In genomic region chr18:62616331-62616805, GRCh38 we compare ENCODE assay signal across 21 cellular contexts.
DNase-seq lines count a peak whose midpoint lies in the region; ATAC-seq, FAIRE-seq and TF ChIP-seq lines count a peak whose summit lies in the region.
"Had no signal": no experiment of that assay in that cellular context is flagged by ENCODE, and none has a peak within 500 bp of the region (broad histone marks: within the 10 kb centered on the region; RNA-seq: fewer than 3 reads in every experiment).

No MANE protein-coding gene starts in this region.

- peak overlapping the region; percentile 14 for H3K4me2 ChIP-seq in astrocyte (ENCODE audit: low read length)

- H3K36me3 Mint-ChIP-seq in astrocyte (ENCODE audit: low read depth, unreplicated experiment), result no peaks in the 10 kb centered on the region

- H3K4me1 ChIP-seq in astrocyte (ENCODE audit: insufficient read depth, low read length) (no peaks in the 10 kb centered on the region), gastroesophageal sphincter (peaks cover 0 to 9% (median 0%) of the 10 kb centered on the region in 3 donors), sigmoid colon (no peaks in the 10 kb centered on the region)

- no peaks in the 10 kb centered on the region for H3K36me3 ChIP-seq in astrocyte (ENCODE audit: insufficient read depth, low read length)
- H3K36me3 ChIP-seq in gastroesophageal sphincter, result no peaks in the 10 kb centered on the region
- no peaks in the 10 kb centered on the region for H3K36me3 ChIP-seq in sigmoid colon
- H3K36me3 ChIP-seq: gastrocnemius medialis, stomach, transverse colon had no signal

- H3K4me3 ChIP-seq in astrocyte (ENCODE audit: insufficient read depth, low read depth, low read length) (no peak overlapping the region), gastroesophageal sphincter (no peak overlapping the region), sigmoid colon (no peak overlapping the region)
- H3K4me3 ChIP-seq: gastrocnemius medialis, stomach, transverse colon had no signal

- H3K4me3 Mint-ChIP-seq in astrocyte (ENCODE audit: unreplicated experiment), result no peak overlapping the region
- H3K4me3 Mint-ChIP-seq: activated B cell treated with CpG ODN at 0.5 μM for 24 hours, B cell had no signal

- WGBS in gastroesophageal sphincter (ENCODE audit: low coverage in 1 of 2), 2 donors, result 39 to 48% methylated on average over 4 to 8 of the region's 18 CpGs
- WGBS in sigmoid colon, 2 donors, result 79 to 85% methylated on average over 18 of the region's 18 CpGs

- H3K27me3 ChIP-seq in astrocyte (ENCODE audit: insufficient read depth, low read length) (peaks cover 9% of the 10 kb centered on the region), gastroesophageal sphincter (peaks cover 18% of the 10 kb centered on the region), sigmoid colon (peaks cover 0 to 7% (median 0%) of the 10 kb centered on the region in 3 donors)
- H3K27me3 ChIP-seq: transverse colon had no signal

- peak; percentile 49 for ATAC-seq in gastroesophageal sphincter
- ATAC-seq: gastrocnemius medialis had no signal

- H3K27me3 Mint-ChIP-seq in astrocyte (ENCODE audit: low read depth, unreplicated experiment), result peaks cover 32% of the 10 kb centered on the region

- TF ChIP-seq EP300 in gastroesophageal sphincter (IDR thresholded peaks at IDR 0.05), result no peak
- TF ChIP-seq EP300 in sigmoid colon (IDR thresholded peaks at IDR 0.05), result no peak

- no peaks in the 10 kb centered on the region for H3K79me2 ChIP-seq in astrocyte (ENCODE audit: insufficient read depth, low read length)

- no peaks in the 10 kb centered on the region for H3K9me3 ChIP-seq in astrocyte (ENCODE audit: insufficient read depth, low read depth, low read length)
- H3K9me3 ChIP-seq in gastroesophageal sphincter, result no peaks in the 10 kb centered on the region
- H3K9me3 ChIP-seq in sigmoid colon, result no peaks in the 10 kb centered on the region
- H3K9me3 ChIP-seq: gastrocnemius medialis, stomach, transverse colon had no signal

- TF ChIP-seq CTCF in astrocyte (IDR thresholded peaks at IDR 0.05; ENCODE audit: insufficient read depth, low read depth, low read length) (no peak), gastroesophageal sphincter (IDR thresholded peaks at IDR 0.05) (no peak), sigmoid colon (IDR thresholded peaks at IDR 0.05) (no peak)

- no peak overlapping the region for H2AFZ ChIP-seq in astrocyte (ENCODE audit: low read depth, low read length)

- FAIRE-seq in astrocyte (lab: Jason Lieb, UNC), result no peak
- FAIRE-seq: bronchial epithelial cell had no signal

- intact Hi-C loops in sigmoid colon (cut with DNase I), result no loop called here

- H4K20me1 ChIP-seq in astrocyte (ENCODE audit: insufficient read depth, low read length), result no peaks in the 10 kb centered on the region

- H3K27ac Mint-ChIP-seq in astrocyte (ENCODE audit: unreplicated experiment), result no peak overlapping the region
- H3K27ac Mint-ChIP-seq: activated B cell treated with CpG ODN at 0.5 μM for 24 hours, B cell had no signal

- no peak overlapping the region for H3K27ac ChIP-seq in astrocyte (ENCODE audit: low read depth, low read length)
- H3K27ac ChIP-seq in gastroesophageal sphincter, result peak overlapping the region in 3 of 4 donors; percentile 24 to 51 (median 37)
- H3K27ac ChIP-seq in sigmoid colon, result peak overlapping the region in 2 of 4 donors; percentile 31 to 50
- H3K27ac ChIP-seq: gastrocnemius medialis had no signal

- H3K9me3 Mint-ChIP-seq in astrocyte (ENCODE audit: unreplicated experiment), result peaks cover 2% of the 10 kb centered on the region
- H3K9me3 Mint-ChIP-seq: activated B cell treated with CpG ODN at 0.5 μM for 24 hours had no signal

- H3K9ac ChIP-seq in astrocyte (ENCODE audit: low read length), result no peak overlapping the region

- DNase-seq in GM04504 (ENCODE audit: low read depth), result peak; percentile 15
- DNase-seq in astrocyte (ENCODE audit: low read depth), result no peak
- DNase-seq in sigmoid colon, result peak; percentile 77
- no peak for DNase-seq in NCI-H1694 (lab: John Stamatoyannopoulos, UW)
- no peak for DNase-seq in nucleus accumbens (lab: John Stamatoyannopoulos, UW)
- no peak for DNase-seq in NCI-H2227 (lab: John Stamatoyannopoulos, UW; ENCODE audit: unreplicated experiment)
- DNase-seq: activated B cell treated with CpG ODN at 0.5 μM for 24 hours; activated CD4-positive, alpha-beta T cell treated with anti-CD3 and anti-CD28 coated beads, Interleukin-2, amount 50 U/mL, for 48 hours; activated effector memory CD4-positive, alpha-beta T cell treated with anti-CD3 and anti-CD28 coated beads, Interleukin-2, amount 50 U/mL, for 16 hours; DMS79; gastrocnemius medialis; KBM-7; mammary epithelial cell; NCI-H187; NCI-H2227 treated with DMSO at 0.1 percent for 48 hours; stomach; T1000; transverse colon had no signal

- TF ChIP-seq POLR2A in gastroesophageal sphincter (IDR thresholded peaks at IDR 0.05) (no peak), sigmoid colon (IDR thresholded peaks at IDR 0.05) (no peak)

- no peaks in the 10 kb centered on the region for H3K4me1 Mint-ChIP-seq in astrocyte (ENCODE audit: low read depth, unreplicated experiment)

Comparison
In these comparisons a context has a peak if more than half of its experiments do, and no peak if none do; other contexts are left out.
1. DNase-seq: peak in GM04504 (single experiment) and sigmoid colon (single experiment); none in astrocyte (single experiment), NCI-H1694 (single experiment), nucleus accumbens (0 of 56) and NCI-H2227 (single experiment).